Comparison of ENCODE assay signal across 17 cellular contexts in the genomic region with DNA sequence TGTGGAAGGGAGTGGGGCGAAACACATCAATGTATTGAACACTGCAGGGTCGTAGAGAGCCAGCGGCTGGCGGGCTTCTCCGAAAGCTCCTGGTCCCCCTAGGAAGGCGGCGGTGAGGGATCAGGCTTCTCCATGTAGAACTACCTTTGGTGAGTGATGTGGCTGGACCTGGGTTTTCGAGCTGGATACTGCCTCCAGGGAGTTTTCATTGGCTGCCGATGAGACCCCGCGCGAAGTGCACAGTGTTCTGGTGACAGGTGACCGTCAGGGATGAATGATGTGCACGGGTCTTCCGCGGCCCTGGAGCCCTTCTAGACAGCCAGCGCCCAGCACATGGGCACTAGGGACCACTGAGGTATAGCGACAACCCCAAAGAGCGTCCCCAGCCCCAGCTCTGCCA. TPM values are rescaled to one million over a fixed set of nuclear protein-coding genes. Genes with fewer than 3 reads are reported as not detected.
A peak's percentile ranks its signal among the peaks of the same experiment; 100 is the strongest.
DNase-seq lines count a peak whose midpoint lies in the region; FAIRE-seq and TF ChIP-seq lines count a peak whose summit lies in the region.
"Had no signal": no experiment of that assay in that cellular context is flagged by ENCODE, and none has a peak within 500 bp of the region (broad histone marks: within the 10 kb centered on the region; RNA-seq: fewer than 3 reads in every experiment).

No MANE protein-coding gene starts in this region.

- H3K18ac ChIP-seq in neuronal stem cell (ENCODE audit: low read length): no peak overlapping the region

- H2AK5ac ChIP-seq in neuronal stem cell (ENCODE audit: low read depth, low read length): no peak overlapping the region

- H3K4me2 ChIP-seq in neuronal stem cell (ENCODE audit: insufficient read depth, low read length, poor library complexity, severe bottlenecking): peak overlapping the region; percentile 45

- no CpG with 5 or more reads among the region's 19 CpGs for WGBS in neuronal stem cell (ENCODE audit: extremely low coverage in 2 of 2, insufficient read length in 2 of 2, insufficient replicate concordance in 1 of 2), 2 donors

- no peak overlapping the region for H2BK5ac ChIP-seq in neuronal stem cell (ENCODE audit: low read length)

- H3K36me3 Mint-ChIP-seq in CD4-positive, alpha-beta memory T cell: no peaks in the 10 kb centered on the region
- H3K36me3 Mint-ChIP-seq in glutamatergic neuron (ENCODE audit: unreplicated experiment): peaks cover 7% of the 10 kb centered on the region

- H3K23ac ChIP-seq in neuronal stem cell (ENCODE audit: low read depth, low read length, poor library complexity): peak overlapping the region; percentile 57

- peaks cover 14% of the 10 kb centered on the region for H3K4me1 ChIP-seq in CD4-positive, alpha-beta memory T cell (ENCODE audit: insufficient read depth, low read length)
- peaks cover 7% of the 10 kb centered on the region for H3K4me1 ChIP-seq in HUES48 (ENCODE audit: control insufficient read depth, insufficient read depth, low read length)
- H3K4me1 ChIP-seq in neuronal stem cell (ENCODE audit: control insufficient read depth in 2 of 2, insufficient read depth in 1 of 2, low read depth in 1 of 2, low read length in 2 of 2): peaks cover 0 to 6% of the 10 kb centered on the region in 2 donors
- H3K4me1 ChIP-seq in kidney (ENCODE audit: control insufficient read depth in 1 of 2, insufficient read depth in 1 of 2, low read depth in 1 of 2, low read length in 2 of 2): peaks cover 0 to 6% of the 10 kb centered on the region in 2 donors

- H4K91ac ChIP-seq in neuronal stem cell (ENCODE audit: low read depth, low read length, poor library complexity): no peak overlapping the region

- H3K14ac ChIP-seq in neuronal stem cell (ENCODE audit: low read length): no peak overlapping the region

- H3K4me3 Mint-ChIP-seq in CD4-positive, alpha-beta memory T cell: peak overlapping the region in 7 of 8 donors; percentile 80 to 90 (median 82)
- peak overlapping the region; percentile 90 for H3K4me3 Mint-ChIP-seq in glutamatergic neuron (ENCODE audit: unreplicated experiment)

- CTCF ChIA-PET in CD4-positive, alpha-beta memory T cell (lab: Charles Lee; ENCODE audit: partially characterized antibody): interaction anchor here (1.6 to 6.6 kb wide), 2 partner anchors 17 to 467 kb away, joined by 3 to 56 read pairs; no protein-coding TSS in a partner anchor

- FAIRE-seq in RCC 7860 (lab: Jason Lieb, UNC): no peak
- no peak for FAIRE-seq in GM19239 (lab: Jason Lieb, UNC)
- FAIRE-seq in kidney (lab: Jason Lieb, UNC): no peak
- FAIRE-seq: endometrium had no signal

- H2BK12ac ChIP-seq in neuronal stem cell (ENCODE audit: low read length): no peak overlapping the region

- H3K4me3 ChIP-seq in CD4-positive, alpha-beta memory T cell (ENCODE audit: low read length in 2 of 2): no peak overlapping the region
- H3K4me3 ChIP-seq in HUES48 (ENCODE audit: low read depth, low read length) (peak overlapping the region; percentile 92), neuronal stem cell (ENCODE audit: low read length in 2 of 2) (no peak overlapping the region), kidney (ENCODE audit: low read length in 2 of 2) (no peak overlapping the region)
- H3K4me3 ChIP-seq: lung had no signal

- no peaks in the 10 kb centered on the region for H3K36me3 ChIP-seq in CD4-positive, alpha-beta memory T cell (ENCODE audit: insufficient read depth, low read length)
- H3K36me3 ChIP-seq in HUES48 (ENCODE audit: control insufficient read depth, insufficient read depth, low read length): no peaks in the 10 kb centered on the region
- H3K36me3 ChIP-seq in neuronal stem cell (replicated peaks in 1 of 2; ENCODE audit: control insufficient read depth in 2 of 2, insufficient read depth in 2 of 2, low read length in 2 of 2): no peaks in the 10 kb centered on the region
- no peaks in the 10 kb centered on the region for H3K36me3 ChIP-seq in kidney (ENCODE audit: control insufficient read depth in 1 of 2, insufficient read depth in 2 of 2, low read length in 2 of 2)

- no peak overlapping the region for H4K8ac ChIP-seq in neuronal stem cell (ENCODE audit: low read depth, low read length)

- H3K27me3 Mint-ChIP-seq in CD4-positive, alpha-beta memory T cell: peaks cover 16 to 31% of the 10 kb centered on the region in 2 donors
- peaks cover 23% of the 10 kb centered on the region for H3K27me3 Mint-ChIP-seq in glutamatergic neuron (ENCODE audit: unreplicated experiment)

- no peaks in the 10 kb centered on the region for H3K79me1 ChIP-seq in neuronal stem cell (ENCODE audit: low read depth, low read length)

- H2BK120ac ChIP-seq in neuronal stem cell (ENCODE audit: low read depth, low read length): no peak overlapping the region

- TF ChIP-seq CTCF in glutamatergic neuron (IDR thresholded peaks at IDR 0.05; ENCODE audit: partially characterized antibody, unreplicated experiment) (no peak), kidney (IDR thresholded peaks at IDR 0.05; ENCODE audit: borderline replicate concordance, extremely low read depth, insufficient read depth) (no peak)

- H3K9me3 ChIP-seq in CD4-positive, alpha-beta memory T cell (ENCODE audit: control insufficient read depth in 1 of 2, low read length in 2 of 2): no peaks in the 10 kb centered on the region
- no peaks in the 10 kb centered on the region for H3K9me3 ChIP-seq in HUES48 (ENCODE audit: control insufficient read depth, insufficient read depth, low read length)
- peaks cover 0 to 15% of the 10 kb centered on the region in 2 donors for H3K9me3 ChIP-seq in neuronal stem cell (replicated peaks in 1 of 2; ENCODE audit: control insufficient read depth in 2 of 2, insufficient read depth in 1 of 2, low read depth in 1 of 2, low read length in 2 of 2)
- peaks cover 0 to 2% of the 10 kb centered on the region in 2 donors for H3K9me3 ChIP-seq in kidney (ENCODE audit: control insufficient read depth in 1 of 2, low read length in 2 of 2)

- no peak overlapping the region for H3K27ac ChIP-seq in CD4-positive, alpha-beta memory T cell (ENCODE audit: low read depth, low read length)
- H3K27ac ChIP-seq in HUES48 (ENCODE audit: low read depth, low read length) (no peak overlapping the region), neuronal stem cell (replicated peaks; ENCODE audit: low read length) (no peak overlapping the region), kidney (ENCODE audit: low read depth in 2 of 2, low read length in 2 of 2) (no peak overlapping the region)

- peak overlapping the region; percentile 95 for H2AFZ ChIP-seq in neuronal stem cell (ENCODE audit: low read length)

- no peak overlapping the region for H2BK15ac ChIP-seq in neuronal stem cell (ENCODE audit: low read length)

- peaks cover 19% of the 10 kb centered on the region for H3K27me3 ChIP-seq in CD4-positive, alpha-beta memory T cell (ENCODE audit: insufficient read depth, low read length)
- H3K27me3 ChIP-seq in HUES48 (ENCODE audit: control insufficient read depth, insufficient read depth, low read length) (peaks cover 51% of the 10 kb centered on the region), neuronal stem cell (ENCODE audit: control insufficient read depth in 3 of 3, insufficient read depth in 3 of 3, low read depth in 1 of 3, low read length in 3 of 3) (peaks cover 8 to 65% (median 41%) of the 10 kb centered on the region in 3 experiments)

- POLR2A ChIA-PET in CD4-positive, alpha-beta memory T cell (lab: Charles Lee; ENCODE audit: partially characterized antibody): no interaction called here

- peaks cover 0 to 30% (median 14%) of the 10 kb centered on the region in 4 donors for H3K4me1 Mint-ChIP-seq in CD4-positive, alpha-beta memory T cell
- H3K4me1 Mint-ChIP-seq in glutamatergic neuron (ENCODE audit: low read depth, unreplicated experiment): peaks cover 5% of the 10 kb centered on the region

- H3K9ac ChIP-seq in HUES48 (ENCODE audit: low read depth, low read length) (no peak overlapping the region), neuronal stem cell (ENCODE audit: low read depth, low read length, poor library complexity) (no peak overlapping the region), kidney (ENCODE audit: low read length in 2 of 2) (no peak overlapping the region)

- no peak for DNase-seq in CD4-positive, alpha-beta memory T cell
- DNase-seq in glutamatergic neuron (no peak), neuronal stem cell (ENCODE audit: low spot score) (no peak), RCC 7860 (ENCODE audit: low spot score) (no peak), GM19239 (ENCODE audit: insufficient read length, low spot score) (no peak), putamen (ENCODE audit: low spot score) (no peak), kidney (no peak)
- DNase-seq: cerebellar nuclear complex; DMS153; HCEC 1CT; NCI-H1694; NCI-H345; NK-92 treated with Interleukin-12 subunit alpha and Interleukin-12 subunit beta, amount 100 ng/mL, for 24 hours; T-helper 9 cell had no signal

- no peak overlapping the region for H3K27ac Mint-ChIP-seq in CD4-positive, alpha-beta memory T cell
- H3K27ac Mint-ChIP-seq in glutamatergic neuron (ENCODE audit: unreplicated experiment): no peak overlapping the region

- H3K9me3 Mint-ChIP-seq in CD4-positive, alpha-beta memory T cell: peaks cover 0 to 9% (median 0%) of the 10 kb centered on the region in 8 donors
- H3K9me3 Mint-ChIP-seq in glutamatergic neuron (ENCODE audit: unreplicated experiment): peaks cover 9% of the 10 kb centered on the region

- no peak overlapping the region for H3K4ac ChIP-seq in neuronal stem cell (ENCODE audit: low read length)

- intact Hi-C loops in CD4-positive, alpha-beta memory T cell (cut with micrococcal nuclease): no loop called here
- intact Hi-C loops in kidney (cut with DNase I): loop anchor here (10.0 kb wide), 1 partner anchor 472 kb away; no protein-coding TSS in a partner anchor

RNA-seq across cellular contexts. Expression of gene ABT1, which starts 16.4 kb away (rescaled TPM):
- 10 to 100 TPM; 33.5 to 34.8 TPM for total RNA-seq in CD4-positive, alpha-beta memory T cell
- 10 to 100 TPM; 50.0 to 63.9 TPM for polyA plus RNA-seq in CD4-positive, alpha-beta memory T cell
- total RNA-seq in glutamatergic neuron (ENCODE audit: unreplicated experiment) (15.9 TPM), kidney (14.0 TPM)
- 18.0 TPM for polyA plus RNA-seq in neuronal stem cell (2013, experiment 1 of 2)
- polyA plus RNA-seq in neuronal stem cell (2013, experiment 2 of 2): 16.9 TPM
- polyA plus RNA-seq in kidney (ENCODE audit: insufficient read depth, low read depth, low replicate concordance): 11.3 TPM

RNA-seq across cellular contexts. Expression of gene ZNF322, which starts 46.3 kb away (rescaled TPM):
- total RNA-seq in CD4-positive, alpha-beta memory T cell: 10 to 100 TPM; 19.6 to 23.1 TPM
- polyA plus RNA-seq in CD4-positive, alpha-beta memory T cell: 1 to 10 TPM; 3.3 to 6.0 TPM
- 30.8 TPM for total RNA-seq in glutamatergic neuron (ENCODE audit: unreplicated experiment)
- polyA plus RNA-seq in neuronal stem cell (2013, experiment 1 of 2): 24.1 TPM
- polyA plus RNA-seq in neuronal stem cell (2013, experiment 2 of 2): 25.6 TPM
- total RNA-seq in kidney: 27.3 TPM
- polyA plus RNA-seq in kidney (ENCODE audit: insufficient read depth, low read depth, low replicate concordance): 7.9 TPM
